ENCODE assay signal across 9 cellular contexts in the genomic region with DNA sequence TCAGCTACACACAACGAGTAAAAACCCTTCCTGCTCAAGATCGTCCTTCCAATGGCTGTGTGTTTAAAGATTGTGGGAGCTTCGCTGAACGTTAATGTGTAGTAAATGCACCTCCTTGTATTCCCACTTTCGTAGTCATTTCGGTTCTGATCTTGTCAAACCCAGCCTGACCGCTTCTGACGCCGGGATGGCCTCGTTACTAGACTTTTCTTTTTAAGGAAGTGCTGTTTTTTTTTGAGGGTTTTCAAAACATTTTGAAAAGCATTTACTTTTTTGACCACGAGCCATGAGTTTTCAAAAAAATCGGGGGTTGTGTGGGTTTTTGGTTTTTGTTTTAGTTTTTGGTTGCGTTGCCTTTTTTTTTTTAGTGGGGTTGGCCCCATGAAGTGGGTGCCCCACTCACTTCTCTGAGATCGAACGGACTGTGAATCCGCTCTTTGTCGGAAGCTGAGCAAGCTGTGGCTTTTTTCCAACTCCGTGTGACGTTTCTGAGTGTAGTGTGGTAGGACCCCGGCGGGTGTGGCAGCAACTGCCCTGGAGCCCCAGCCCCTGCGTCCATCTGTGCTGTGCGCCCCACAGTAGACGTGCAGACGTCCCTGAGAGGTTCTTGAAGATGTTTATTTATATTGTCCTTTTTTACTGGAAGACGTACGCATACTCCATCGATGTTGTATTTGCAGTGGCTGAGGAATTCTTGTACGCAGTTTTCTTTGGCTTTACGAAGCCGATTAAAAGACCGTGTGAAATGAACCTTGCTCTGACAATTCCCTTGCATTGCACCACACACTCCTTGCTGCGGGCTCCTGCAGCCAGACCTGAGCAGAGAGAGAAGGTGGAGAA. TPM values are rescaled to one million over a fixed set of nuclear protein-coding genes. Genes with fewer than 3 reads are reported as not detected.
DNase-seq lines count a peak whose midpoint lies in the region; ATAC-seq and TF ChIP-seq lines count a peak whose summit lies in the region.
"Had no signal": no experiment of that assay in that cellular context is flagged by ENCODE, and none has a peak within 500 bp of the region (broad histone marks: within the 10 kb centered on the region; RNA-seq: fewer than 3 reads in every experiment).

No MANE protein-coding gene starts in this region.

- H3K4me3 Mint-ChIP-seq in nephron = peak overlapping the region; percentile 70 to 94 (median 82)

- H3K4me1 Mint-ChIP-seq in nephron = peaks cover 56% of the 10 kb centered on the region

- H3K36me3 Mint-ChIP-seq in nephron (ENCODE audit: low read depth) = peaks cover 40% of the 10 kb centered on the region

- ATAC-seq in GM18858 (IDR thresholded peaks at IDR 0.05; ENCODE audit: unreplicated experiment) = no peak

- peaks cover 19% of the 10 kb centered on the region for H3K4me1 ChIP-seq in BE2C

- no peaks in the 10 kb centered on the region for H3K27me3 ChIP-seq in BE2C

- peaks cover 48% of the 10 kb centered on the region for H3K36me3 ChIP-seq in BE2C

- DNase-seq in MV-4-11 (lab: John Stamatoyannopoulos, UW) = peak; percentile 79
- no peak for DNase-seq in coronary artery (ENCODE audit: low spot score)
- no peak for DNase-seq in DMS153 (lab: John Stamatoyannopoulos, UW)
- no peak for DNase-seq in BE2C
- no peak for DNase-seq in SIG-M5 treated with dmso at 0.1 percent for 504 hours (lab: John Stamatoyannopoulos, UW; ENCODE audit: unreplicated experiment)

- H3K9me3 ChIP-seq in BE2C = no peaks in the 10 kb centered on the region

- H3K27me3 Mint-ChIP-seq in nephron (ENCODE audit: low read depth) = peaks cover 5% of the 10 kb centered on the region

- H3K4me3 ChIP-seq in coronary artery (peak overlapping the region; percentile 92), BE2C (ENCODE audit: low read depth, low read length) (no peak overlapping the region)

- H3K27ac ChIP-seq in C4-2B = peak overlapping the region; percentile 94
- peak overlapping the region; percentile 99 to 100 for H3K27ac ChIP-seq in coronary artery

- peak overlapping the region; percentile 44 to 85 (median 63) for H3K27ac Mint-ChIP-seq in nephron

- no peaks in the 10 kb centered on the region for H3K9me3 Mint-ChIP-seq in nephron

- no peak for TF ChIP-seq CTCF in C4-2B (conservative IDR thresholded peaks at IDR 0.05)
- no peak for TF ChIP-seq CTCF in coronary artery (IDR thresholded peaks at IDR 0.05)
- no peak for TF ChIP-seq CTCF in nephron (IDR thresholded peaks at IDR 0.05; ENCODE audit: unreplicated experiment in 3 of 3)
- no peak for TF ChIP-seq CTCF in BE2C (IDR thresholded peaks at IDR 0.05; ENCODE audit: low read depth, low read length)

RNA-seq across cellular contexts. Expression of a gene that starts 2.7 kb away (rescaled TPM):
- 224 TPM for polyA plus RNA-seq in BE2C (2012; ENCODE audit: insufficient read depth, insufficient read length, low read depth)

RNA-seq across cellular contexts. Expression of a gene that starts 3.5 kb away (rescaled TPM):
- polyA plus RNA-seq in BE2C (2012; ENCODE audit: insufficient read depth, insufficient read length, low read depth) = 385 TPM

RNA-seq across cellular contexts. Expression of a gene that starts 13.0 kb away (rescaled TPM):
- 2.7 TPM for polyA plus RNA-seq in BE2C (2012; ENCODE audit: insufficient read depth, insufficient read length, low read depth)
- polyA plus RNA-seq: keratinocyte had no signal

RNA-seq across cellular contexts. Expression of a gene that starts 24.3 kb away (rescaled TPM):
- polyA plus RNA-seq in BE2C (2012; ENCODE audit: insufficient read depth, insufficient read length, low read depth) = 186 TPM

RNA-seq across cellular contexts. Expression of a gene that starts 31.1 kb away (rescaled TPM):
- polyA plus RNA-seq in BE2C (2012; ENCODE audit: insufficient read depth, insufficient read length, low read depth) = 658 TPM
